ENCODE assay signal across 2 cellular contexts in genomic region chr12:68406134-68406576, GRCh38.
TF ChIP-seq lines count a peak whose summit lies in the region.

No MANE protein-coding gene starts in this region.

TF ChIP-seq in HCT116, 20 proteins besides CTCF, POLR2A, EP300 and RAD21 (continued from another document):
- TF ChIP-seq ZBTB33 (IDR thresholded peaks at IDR 0.05; ENCODE audit: extremely low read depth, insufficient replicate concordance, low read length) (no peak), CEBPB (IDR thresholded peaks at IDR 0.05; ENCODE audit: low read depth) (no peak), ZFX (IDR thresholded peaks at IDR 0.05) (no peak), SIN3A (IDR thresholded peaks at IDR 0.05; ENCODE audit: low read depth) (no peak), YY1 (IDR thresholded peaks at IDR 0.05; ENCODE audit: extremely low read depth, insufficient replicate concordance, low read depth, low read length) (no peak), EZH2phosphoT487 (IDR thresholded peaks at IDR 0.05; ENCODE audit: borderline replicate concordance) (no peak), POLR2AphosphoS5 (IDR thresholded peaks at IDR 0.05; ENCODE audit: low read depth, low read length) (no peak), FOSL1 (IDR thresholded peaks at IDR 0.05; ENCODE audit: low read depth) (no peak), REST (IDR thresholded peaks at IDR 0.05; ENCODE audit: low read depth) (no peak), EZH2 (IDR thresholded peaks at IDR 0.05) (no peak), ATF3 (IDR thresholded peaks at IDR 0.05) (no peak), EGR1 (IDR thresholded peaks at IDR 0.05; ENCODE audit: low read depth) (no peak)

TF ChIP-seq in SK-N-SH, 30 proteins besides CTCF, POLR2A, EP300 and RAD21 (continued from another document):
- no peak for TF ChIP-seq IRF3 (IDR thresholded peaks at IDR 0.05; ENCODE audit: low read depth, low read length)
- no peak for TF ChIP-seq EZH2phosphoT487 (IDR thresholded peaks at IDR 0.05; ENCODE audit: borderline replicate concordance, low read depth)
- no peak for TF ChIP-seq NRF1 (IDR thresholded peaks at IDR 0.05; ENCODE audit: low read depth, low read length)
- no peak for TF ChIP-seq SMC3 (IDR thresholded peaks at IDR 0.05; ENCODE audit: low read depth, low read length)
- peak; percentile 63; the same call in 1 of the 2 replicates for TF ChIP-seq RXRA (IDR thresholded peaks at IDR 0.05; ENCODE audit: borderline replicate concordance, low read depth)
- no peak for TF ChIP-seq TEAD4 (IDR thresholded peaks at IDR 0.05; ENCODE audit: borderline replicate concordance, insufficient read depth)
- no peak for TF ChIP-seq MAX (IDR thresholded peaks at IDR 0.05; ENCODE audit: low read depth)
- no peak for TF ChIP-seq CHD2 (IDR thresholded peaks at IDR 0.05; ENCODE audit: low read length, partially characterized antibody)
- TF ChIP-seq GABPA (IDR thresholded peaks at IDR 0.05; ENCODE audit: low read depth), result peak; percentile 34; the same call in 1 of the 2 replicates
- TF ChIP-seq TCF12 (IDR thresholded peaks at IDR 0.05), result peak; percentile 70; the same call in 1 of the 2 replicates
- no peak for TF ChIP-seq RCOR1 (IDR thresholded peaks at IDR 0.05; ENCODE audit: low read length)
- TF ChIP-seq FOXJ3 (CRISPR knock-in tag; IDR thresholded peaks at IDR 0.05), result no peak
- no peak for TF ChIP-seq TAF1 (IDR thresholded peaks at IDR 0.05; ENCODE audit: borderline replicate concordance, low read depth, low read length)
- peak; percentile 56; the same call in 1 of the 2 replicates for TF ChIP-seq POLR2AphosphoS5 (IDR thresholded peaks at IDR 0.05; ENCODE audit: low read depth, low read length)
- no peak for TF ChIP-seq USF2 (IDR thresholded peaks at IDR 0.05; ENCODE audit: borderline replicate concordance, low read depth, low read length)
- 0 out of 2 replicates have a peak, but pooled peaks have one; percentile 23 for TF ChIP-seq REST (IDR thresholded peaks at IDR 0.05; ENCODE audit: low read depth, low read length)
- TF ChIP-seq MEF2A (IDR thresholded peaks at IDR 0.05; ENCODE audit: borderline replicate concordance, low read depth), result no peak
- no peak for TF ChIP-seq RFX5 (IDR thresholded peaks at IDR 0.05; ENCODE audit: low read length)
- no peak for TF ChIP-seq GATA2 (CRISPR knock-in tag; IDR thresholded peaks at IDR 0.05)
- TF ChIP-seq FOXM1 (IDR thresholded peaks at IDR 0.05; ENCODE audit: low read depth), result no peak
- peak; percentile 62 for TF ChIP-seq ELF1 (IDR thresholded peaks at IDR 0.05)
- TF ChIP-seq NFIC (IDR thresholded peaks at IDR 0.05; ENCODE audit: borderline replicate concordance), result peak; percentile 98
- no peak; the same call in 1 of the 2 replicates for TF ChIP-seq JUND (IDR thresholded peaks at IDR 0.05)
- 0 out of 2 replicates have a peak, but pooled peaks have one; percentile 28 for TF ChIP-seq USF1 (IDR thresholded peaks at IDR 0.05; ENCODE audit: borderline replicate concordance, low read depth)
- TF ChIP-seq PBX3 (IDR thresholded peaks at IDR 0.05), result peak; percentile 76
- TF ChIP-seq MXI1 (IDR thresholded peaks at IDR 0.05; ENCODE audit: low read depth, low read length), result no peak
- 0 out of 2 replicates have a peak, but pooled peaks have one; percentile 41 for TF ChIP-seq SIN3A (IDR thresholded peaks at IDR 0.05; ENCODE audit: borderline replicate concordance, low read depth, low read length)
